Comparison of ENCODE assay signal across 8 cellular contexts in the genomic region with DNA sequence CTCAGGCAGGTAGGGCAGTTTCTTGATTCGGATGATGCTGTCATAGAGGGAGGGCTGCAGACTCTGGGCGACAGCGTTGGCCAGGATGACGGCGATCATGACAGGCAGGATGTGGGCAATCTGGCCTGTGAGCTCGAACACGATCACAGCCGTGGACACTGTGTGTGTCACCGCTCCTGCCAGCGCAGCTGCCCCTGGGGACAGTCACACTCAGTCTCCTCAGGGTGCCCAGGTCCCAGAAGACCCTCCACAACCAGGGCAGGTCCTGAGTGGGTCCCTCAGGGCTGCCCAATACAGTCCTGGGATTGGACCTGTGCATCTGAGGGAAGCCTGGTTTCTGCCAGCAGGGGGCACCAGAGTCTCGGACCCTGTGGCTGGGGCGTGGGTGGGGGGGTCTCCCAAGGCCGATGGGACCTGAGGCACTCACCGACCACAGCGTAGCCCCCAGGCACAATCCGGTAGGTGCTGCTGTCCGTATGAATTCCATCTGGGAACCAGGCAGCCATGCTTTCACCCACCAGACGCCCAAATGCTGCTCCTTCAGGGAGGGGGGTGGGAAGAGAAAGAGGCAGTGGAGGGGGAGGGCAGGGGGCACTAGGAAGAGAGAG. TPM values are rescaled to one million over a fixed set of nuclear protein-coding genes. Genes with fewer than 3 reads are reported as not detected.
DNase-seq lines count a peak whose midpoint lies in the region; ATAC-seq, FAIRE-seq and TF ChIP-seq lines count a peak whose summit lies in the region.

No MANE protein-coding gene starts in this region.

- no peak overlapping the region for H2BK120ac ChIP-seq in H1 (replicated peaks; ENCODE audit: low read depth, low read length)

- H3K9me3 ChIP-seq in H1 (ENCODE audit: insufficient read depth in 2 of 2, low read depth in 1 of 2, low read length in 1 of 2) (no peaks in the 10 kb centered on the region), transverse colon (no peaks in the 10 kb centered on the region)

- FAIRE-seq in HTR-8/SVneo (lab: Jason Lieb, UNC) (peak; percentile 9), H1 (lab: Jason Lieb, UNC) (no peak)

- H3K27ac Mint-ChIP-seq in activated CD4-positive, alpha-beta T cell treated with anti-CD3 and anti-CD28 coated beads, Interleukin-2, amount 10 ng/mL, durations not matched to agents 7 days and 5 days = peak overlapping the region; percentile 5
- peak overlapping the region in 1 of 2 donors; percentile 76 for H3K27ac Mint-ChIP-seq in natural killer cell treated with Interleukin-12 subunit alpha and Interleukin-12 subunit beta and Interleukin-15 and Interleukin-18, amount 100 ng/mL, for 72 hours

- peak; percentile 37 to 58; a peak in 3 of 4 replicates for TF ChIP-seq RAD21 in H1 (IDR thresholded peaks at IDR 0.05 in 1 of 2, conservative IDR thresholded peaks at IDR 0.05 in 1 of 2; ENCODE audit: low read depth in 2 of 2, low read length in 2 of 2)

- WGBS in H1 (ENCODE audit: extremely low coverage in 1 of 2, insufficient coverage in 1 of 2, insufficient read length in 1 of 2, insufficient replicate concordance in 2 of 2, low coverage in 1 of 2, low lambda C conversion rate in 2 of 2, missing lambda C conversion rate in 1 of 2), 2 experiments = 73% methylated on average over 15 of the region's 18 CpGs; no CpG with 5 or more reads in 1 of the 2 experiments
- WGBS in transverse colon (ENCODE audit: low coverage in 1 of 2), 2 donors = 52% methylated on average over 18 of the region's 18 CpGs; no CpG with 5 or more reads in 1 of the 2 donors

- CTCF ChIA-PET in activated CD4-positive, alpha-beta T cell treated with anti-CD3 and anti-CD28 coated beads, Interleukin-2, amount 10 ng/mL, durations not matched to agents 7 days and 5 days (lab: Charles Lee) = interaction anchor here (0.9 to 2.3 kb wide), 6 partner anchors 8 to 207 kb away, joined by 3 to 6 read pairs (median 5); a partner anchor contains a TSS
- CTCF ChIA-PET in H1 (lab: Charles Lee; ENCODE audit: partially characterized antibody) = interaction anchor here (0.7 to 6.8 kb wide), 26 partner anchors 8 to 424 kb away, joined by 3 to 49 read pairs (median 4); a partner anchor contains a TSS

- H3K4me2 ChIP-seq in H1 (ENCODE audit: insufficient read depth in 1 of 2, low read depth in 2 of 2, low read length in 2 of 2) = no peak overlapping the region

- H3K18ac ChIP-seq in H1 (ENCODE audit: extremely low read depth, low read length) = no peak overlapping the region

- no peaks in the 10 kb centered on the region for H3K27me3 ChIP-seq in H1 (replicated peaks in 1 of 4; ENCODE audit: control insufficient read depth in 3 of 4, extremely low read depth in 1 of 4, insufficient read depth in 3 of 4, low read length in 3 of 4)
- H3K27me3 ChIP-seq in transverse colon = no peaks in the 10 kb centered on the region

- TF ChIP-seq EP300 in H1 (IDR thresholded peaks at IDR 0.05; ENCODE audit: borderline replicate concordance in 1 of 2, low read depth in 2 of 2, low read length in 2 of 2) = no peak
- no peak for TF ChIP-seq EP300 in transverse colon (IDR thresholded peaks at IDR 0.05; ENCODE audit: low read depth)

- H3K36me3 ChIP-seq in H1 (ENCODE audit: control insufficient read depth in 2 of 4, insufficient read depth in 4 of 4, low read length in 3 of 4) (peaks cover 7 to 42% (median 26%) of the 10 kb centered on the region in 4 experiments; a peak in 7 of 8 replicates), transverse colon (peaks cover 0 to 7% (median 0%) of the 10 kb centered on the region in 4 donors)

- no peaks in the 10 kb centered on the region for H3K23me2 ChIP-seq in H1 (ENCODE audit: low read depth, low read length)

- peaks cover 2% of the 10 kb centered on the region for H3K4me1 Mint-ChIP-seq in activated CD4-positive, alpha-beta T cell treated with anti-CD3 and anti-CD28 coated beads, Interleukin-2, amount 10 ng/mL, durations not matched to agents 7 days and 5 days
- peaks cover 0 to 8% of the 10 kb centered on the region in 2 donors for H3K4me1 Mint-ChIP-seq in natural killer cell treated with Interleukin-12 subunit alpha and Interleukin-12 subunit beta and Interleukin-15 and Interleukin-18, amount 100 ng/mL, for 72 hours (ENCODE audit: low read depth in 2 of 2)

- H3K4ac ChIP-seq in H1 (replicated peaks; ENCODE audit: insufficient read length, low read depth, low read length) = no peak overlapping the region

- H3K79me2 ChIP-seq in H1 (ENCODE audit: control insufficient read depth in 1 of 2, insufficient read depth in 2 of 2, low read length in 2 of 2) = no peaks in the 10 kb centered on the region

- no peak overlapping the region for H3K23ac ChIP-seq in H1 (ENCODE audit: insufficient read length)

- peaks cover 4 to 11% of the 10 kb centered on the region in 2 experiments for H4K20me1 ChIP-seq in H1 (replicated peaks in 1 of 2; ENCODE audit: control insufficient read depth in 1 of 2, insufficient read depth in 2 of 2, low read length in 2 of 2)

- H3K4me3 Mint-ChIP-seq in activated CD4-positive, alpha-beta T cell treated with anti-CD3 and anti-CD28 coated beads, Interleukin-2, amount 10 ng/mL, durations not matched to agents 7 days and 5 days = no peak overlapping the region
- H3K4me3 Mint-ChIP-seq in natural killer cell treated with Interleukin-12 subunit alpha and Interleukin-12 subunit beta and Interleukin-15 and Interleukin-18, amount 100 ng/mL, for 72 hours = peak overlapping the region; percentile 38

- POLR2A ChIA-PET in activated CD4-positive, alpha-beta T cell treated with anti-CD3 and anti-CD28 coated beads, Interleukin-2, amount 10 ng/mL, durations not matched to agents 7 days and 5 days (lab: Charles Lee) = no interaction called here
- POLR2A ChIA-PET in H1 (lab: Charles Lee; ENCODE audit: partially characterized antibody) = interaction anchor here (1.0 to 3.6 kb wide), 9 partner anchors 8 to 38 kb away, joined by 3 to 23 read pairs (median 6); a partner anchor contains a TSS

- H3K9me3 Mint-ChIP-seq in activated CD4-positive, alpha-beta T cell treated with anti-CD3 and anti-CD28 coated beads, Interleukin-2, amount 10 ng/mL, durations not matched to agents 7 days and 5 days = no peaks in the 10 kb centered on the region
- no peaks in the 10 kb centered on the region for H3K9me3 Mint-ChIP-seq in natural killer cell treated with Interleukin-12 subunit alpha and Interleukin-12 subunit beta and Interleukin-15 and Interleukin-18, amount 100 ng/mL, for 72 hours

- H3K27ac ChIP-seq in H1 (ENCODE audit: low read depth, low read length) = no peak overlapping the region
- H3K27ac ChIP-seq in transverse colon = no peak overlapping the region

- no peaks in the 10 kb centered on the region for H3K79me1 ChIP-seq in H1 (ENCODE audit: low read depth, low read length)

- ATAC-seq in natural killer cell treated with Interleukin-12 subunit alpha and Interleukin-12 subunit beta and Interleukin-15 and Interleukin-18, amount 100 ng/mL, for 72 hours = peak; percentile 84 to 92
- ATAC-seq in GM21737 (IDR thresholded peaks at IDR 0.05; ENCODE audit: unreplicated experiment) = no peak

- H3K56ac ChIP-seq in H1 (replicated peaks; ENCODE audit: insufficient read length, low read depth, low read length) = no peak overlapping the region

- no peak overlapping the region for H2AFZ ChIP-seq in H1 (ENCODE audit: low read length)

- no peak overlapping the region for H4K8ac ChIP-seq in H1 (ENCODE audit: extremely low read depth, insufficient read depth, low read length)

- H3K4me3 ChIP-seq in H1 (ENCODE audit: extremely low read depth in 1 of 4, insufficient read depth in 2 of 4, low read depth in 3 of 4, low read length in 4 of 4) (no peak overlapping the region), transverse colon (no peak overlapping the region)

- H2BK12ac ChIP-seq in H1 (ENCODE audit: low read depth, low read length) = 0 out of 2 replicates have a peak overlapping the region, but pooled peaks have one; percentile 27

- intact Hi-C loops in transverse colon (cut with DNase I; ENCODE audit: low total_unique reads) = loop anchor here (10.0 kb wide), 1 partner anchor 49 kb away; no protein-coding TSS in a partner anchor

- TF ChIP-seq POLR2A in H1 (IDR thresholded peaks at IDR 0.05; ENCODE audit: control extremely low read depth in 1 of 2, low read depth in 2 of 2, low read length in 2 of 2) (no peak), transverse colon (IDR thresholded peaks at IDR 0.05) (no peak)

- H2AK5ac ChIP-seq in H1 (ENCODE audit: low read depth, low read length) = no peak overlapping the region

- peaks cover 0 to 7% (median 3%) of the 10 kb centered on the region in 4 experiments; a peak in 2 of 7 replicates for H3K4me1 ChIP-seq in H1 (replicated peaks in 1 of 4; ENCODE audit: control insufficient read depth in 3 of 4, insufficient read depth in 4 of 4, low read length in 3 of 4)
- H3K4me1 ChIP-seq in transverse colon = peaks cover 6 to 33% (median 18%) of the 10 kb centered on the region in 4 donors

- H3K36me3 Mint-ChIP-seq in activated CD4-positive, alpha-beta T cell treated with anti-CD3 and anti-CD28 coated beads, Interleukin-2, amount 10 ng/mL, durations not matched to agents 7 days and 5 days (ENCODE audit: low read depth) = no peaks in the 10 kb centered on the region
- H3K36me3 Mint-ChIP-seq in natural killer cell treated with Interleukin-12 subunit alpha and Interleukin-12 subunit beta and Interleukin-15 and Interleukin-18, amount 100 ng/mL, for 72 hours = no peaks in the 10 kb centered on the region

- no peak overlapping the region for H4K91ac ChIP-seq in H1 (replicated peaks; ENCODE audit: insufficient read length, low read length)

- DNase-seq in EH (ENCODE audit: low read depth) = peak; percentile 43
- no peak for DNase-seq in HTR-8/SVneo (ENCODE audit: insufficient read length, low spot score)
- DNase-seq in activated CD4-positive, alpha-beta T cell treated with anti-CD3 and anti-CD28 coated beads, Interleukin-2, amount 10 ng/mL, durations not matched to agents 7 days and 5 days = peak; percentile 62
- peak in 1 of 2 experiments; percentile 85 for DNase-seq in H1 (ENCODE audit: low read depth in 1 of 2, low spot score in 2 of 2)
- DNase-seq in natural killer cell treated with Interleukin-12 subunit alpha and Interleukin-12 subunit beta and Interleukin-15 and Interleukin-18, amount 100 ng/mL, for 72 hours (ENCODE audit: low spot score) = no peak
- peak; percentile 66 for DNase-seq in transverse colon
- no peak for DNase-seq in superior temporal gyrus (ENCODE audit: extremely low spot score)

- no peak overlapping the region; the same call in 1 of the 2 replicates for H2BK5ac ChIP-seq in H1 (ENCODE audit: low read depth, low read length)

- H4K5ac ChIP-seq in H1 (ENCODE audit: insufficient read length, low read depth, low read length) = no peak overlapping the region

- no peak overlapping the region for H2BK20ac ChIP-seq in H1 (ENCODE audit: low read length)

- no peak overlapping the region for H3K9ac ChIP-seq in H1 (replicated peaks in 1 of 4; ENCODE audit: extremely low read depth in 1 of 4, low read depth in 3 of 4, low read length in 3 of 4)

- in situ Hi-C loops in transverse colon (cut with MboI; ENCODE audit: low pct_ligation_motif_present in 1 of 4, low pct_unique_long_range_greater_than_20kb in 1 of 4, low sequenced_read_pairs in 3 of 4) = loop anchor here in 1 of 4 donors (25.0 kb wide), 1 partner anchor 433 kb away; no protein-coding TSS in a partner anchor

- no peaks in the 10 kb centered on the region for H3K27me3 Mint-ChIP-seq in activated CD4-positive, alpha-beta T cell treated with anti-CD3 and anti-CD28 coated beads, Interleukin-2, amount 10 ng/mL, durations not matched to agents 7 days and 5 days
- no peaks in the 10 kb centered on the region for H3K27me3 Mint-ChIP-seq in natural killer cell treated with Interleukin-12 subunit alpha and Interleukin-12 subunit beta and Interleukin-15 and Interleukin-18, amount 100 ng/mL, for 72 hours

- no peak overlapping the region for H3K14ac ChIP-seq in H1 (ENCODE audit: insufficient read length)

- H2BK15ac ChIP-seq in H1 (ENCODE audit: low read length) = no peak overlapping the region

- peak in 2 of 3 experiments; percentile 60 to 74; a peak in 3 of 4 replicates for TF ChIP-seq CTCF in H1 (IDR thresholded peaks at IDR 0.05; ENCODE audit: control extremely low read depth in 1 of 3, insufficient read depth in 1 of 3, low read depth in 1 of 3, low read length in 3 of 3)
- peak; percentile 65 to 78 (median 75) for TF ChIP-seq CTCF in transverse colon (IDR thresholded peaks at IDR 0.05)

RNA-seq across cellular contexts. Expression of a gene that starts 7.2 kb away (rescaled TPM):
- total RNA-seq in activated CD4-positive, alpha-beta T cell treated with anti-CD3 and anti-CD28 coated beads, Interleukin-2, amount 10 ng/mL, durations not matched to agents 7 days and 5 days = 1 to 10 TPM; 3.0 to 3.6 TPM
- total RNA-seq in H1 (2021; fragmentation: NEBNext Ultra II Directional; extraction: Animal tissue kit (Norgen Biotek cat#: 25700)) = 11.8 and 13.7 TPM in 2 replicates
- polyA plus RNA-seq in H1 (2011; rRNA removed) = 16.1 and 20.7 TPM in 2 replicates
- 11.9 TPM for polyA plus RNA-seq in H1 (2011; cell fraction: cytosol; rRNA removed)
- 101 TPM for polyA plus RNA-seq in H1 (2011; cell fraction: nucleus; rRNA removed)
- polyA plus RNA-seq in H1 (2012, experiment 1 of 2) = 10.2 to 14.4 TPM (median 13.8 TPM) in 4 replicates
- polyA plus RNA-seq in H1 (2012, experiment 2 of 2) = 9.8 TPM
- polyA plus RNA-seq in H1 (2013, experiment 1 of 2) = 12.1 TPM
- 9.9 TPM for polyA plus RNA-seq in H1 (2013, experiment 2 of 2)
- polyA minus RNA-seq in H1 (2011; rRNA and poly(A)+ RNA removed) = 21.6 and 30.2 TPM in 2 replicates
- polyA minus RNA-seq in H1 (2011; cell fraction: cytosol; rRNA and poly(A)+ RNA removed) = 10.0 TPM
- polyA minus RNA-seq in H1 (2011; cell fraction: nucleus; rRNA and poly(A)+ RNA removed) = 57.3 TPM
- total RNA-seq in natural killer cell treated with Interleukin-12 subunit alpha and Interleukin-12 subunit beta and Interleukin-15 and Interleukin-18, amount 100 ng/mL, for 72 hours = 10 to 100 TPM in 1 of 2 donors, 1 to 10 TPM in 1; 6.5 to 10.5 TPM
- total RNA-seq in transverse colon = 100 to 1,000 TPM in 1 of 4 donors, 10 to 100 TPM in 3; 13.7 to 246 (median 73.1) TPM

RNA-seq across cellular contexts. Expression of a gene that starts 7.3 kb away (rescaled TPM):
- total RNA-seq in activated CD4-positive, alpha-beta T cell treated with anti-CD3 and anti-CD28 coated beads, Interleukin-2, amount 10 ng/mL, durations not matched to agents 7 days and 5 days = 10 to 100 TPM; 74.4 to 79.9 TPM
- 113 and 118 TPM in 2 replicates for total RNA-seq in H1 (2021; fragmentation: NEBNext Ultra II Directional; extraction: Animal tissue kit (Norgen Biotek cat#: 25700))
- 253 and 335 TPM in 2 replicates for polyA plus RNA-seq in H1 (2011; rRNA removed)
- 372 TPM for polyA plus RNA-seq in H1 (2011; cell fraction: cytosol; rRNA removed)
- polyA plus RNA-seq in H1 (2011; cell fraction: nucleus; rRNA removed) = 132 TPM
- 156 to 183 TPM (median 164 TPM) in 4 replicates for polyA plus RNA-seq in H1 (2012, experiment 1 of 2)
- 190 TPM for polyA plus RNA-seq in H1 (2012, experiment 2 of 2)
- 109 TPM for polyA plus RNA-seq in H1 (2013, experiment 1 of 2)
- 115 TPM for polyA plus RNA-seq in H1 (2013, experiment 2 of 2)
- polyA minus RNA-seq in H1 (2011; rRNA and poly(A)+ RNA removed) = 65.8 and 81.4 TPM in 2 replicates
- polyA minus RNA-seq in H1 (2011; cell fraction: cytosol; rRNA and poly(A)+ RNA removed) = 55.6 TPM
- polyA minus RNA-seq in H1 (2011; cell fraction: nucleus; rRNA and poly(A)+ RNA removed) = 54.6 TPM
- total RNA-seq in natural killer cell treated with Interleukin-12 subunit alpha and Interleukin-12 subunit beta and Interleukin-15 and Interleukin-18, amount 100 ng/mL, for 72 hours = 100 to 1,000 TPM; 111 to 142 TPM
- 100 to 1,000 TPM in 3 of 4 donors, 10 to 100 TPM in 1; 74.4 to 206 (median 146) TPM for total RNA-seq in transverse colon

RNA-seq across cellular contexts. Expression of a gene that starts 16.8 kb away (rescaled TPM):
- total RNA-seq in activated CD4-positive, alpha-beta T cell treated with anti-CD3 and anti-CD28 coated beads, Interleukin-2, amount 10 ng/mL, durations not matched to agents 7 days and 5 days = 1 to 10 TPM; 3.6 to 4.4 TPM
- total RNA-seq in H1 (2021; fragmentation: NEBNext Ultra II Directional; extraction: Animal tissue kit (Norgen Biotek cat#: 25700)) = 15.4 and 16.0 TPM in 2 replicates
- polyA plus RNA-seq in H1 (2011; rRNA removed) = 21.9 and 35.3 TPM in 2 replicates
- polyA plus RNA-seq in H1 (2011; cell fraction: cytosol; rRNA removed) = 27.7 TPM
- 29.2 TPM for polyA plus RNA-seq in H1 (2011; cell fraction: nucleus; rRNA removed)
- polyA plus RNA-seq in H1 (2012, experiment 1 of 2) = 10.0 to 18.5 TPM (median 15.4 TPM) in 4 replicates
- 12.7 TPM for polyA plus RNA-seq in H1 (2012, experiment 2 of 2)
- polyA plus RNA-seq in H1 (2013, experiment 1 of 2) = 9.2 TPM
- 8.7 TPM for polyA plus RNA-seq in H1 (2013, experiment 2 of 2)
- polyA minus RNA-seq in H1 (2011; rRNA and poly(A)+ RNA removed) = 8.8 and 13.9 TPM in 2 replicates
- polyA minus RNA-seq in H1 (2011; cell fraction: cytosol; rRNA and poly(A)+ RNA removed) = 7.0 TPM
- polyA minus RNA-seq in H1 (2011; cell fraction: nucleus; rRNA and poly(A)+ RNA removed) = 12.1 TPM
- 1 to 10 TPM; 3.2 to 5.8 TPM for total RNA-seq in natural killer cell treated with Interleukin-12 subunit alpha and Interleukin-12 subunit beta and Interleukin-15 and Interleukin-18, amount 100 ng/mL, for 72 hours
- total RNA-seq in transverse colon = 10 to 100 TPM; 18.5 to 41.1 (median 28.8) TPM

RNA-seq across cellular contexts. Expression of a gene that starts 23.8 kb away (rescaled TPM):
- total RNA-seq in activated CD4-positive, alpha-beta T cell treated with anti-CD3 and anti-CD28 coated beads, Interleukin-2, amount 10 ng/mL, durations not matched to agents 7 days and 5 days = not detected
- total RNA-seq in H1 (2021; fragmentation: NEBNext Ultra II Directional; extraction: Animal tissue kit (Norgen Biotek cat#: 25700)) = 0.40 and 1.2 TPM in 2 replicates
- polyA plus RNA-seq in H1 (2011; rRNA removed) = 0.82 and 1.4 TPM in 2 replicates
- polyA plus RNA-seq in H1 (2011; cell fraction: cytosol; rRNA removed) = 0.56 TPM
- 0.94 TPM for polyA plus RNA-seq in H1 (2011; cell fraction: nucleus; rRNA removed)
- polyA plus RNA-seq in H1 (2012, experiment 1 of 2) = 0.68 to 1.2 TPM (median 0.87 TPM) in 4 replicates
- polyA plus RNA-seq in H1 (2012, experiment 2 of 2) = 0.66 TPM
- 0.43 TPM for polyA plus RNA-seq in H1 (2013, experiment 1 of 2)
- 0.53 TPM for polyA plus RNA-seq in H1 (2013, experiment 2 of 2)
- 0.37 and 1.0 TPM in 2 replicates for polyA minus RNA-seq in H1 (2011; rRNA and poly(A)+ RNA removed)
- 1.2 TPM for polyA minus RNA-seq in H1 (2011; cell fraction: cytosol; rRNA and poly(A)+ RNA removed)
- polyA minus RNA-seq in H1 (2011; cell fraction: nucleus; rRNA and poly(A)+ RNA removed) = 0.50 TPM
- not detected for total RNA-seq in natural killer cell treated with Interleukin-12 subunit alpha and Interleukin-12 subunit beta and Interleukin-15 and Interleukin-18, amount 100 ng/mL, for 72 hours
- not detected for total RNA-seq in transverse colon

RNA-seq across cellular contexts. Expression of a gene that starts 25.6 kb away (rescaled TPM):
- total RNA-seq in activated CD4-positive, alpha-beta T cell treated with anti-CD3 and anti-CD28 coated beads, Interleukin-2, amount 10 ng/mL, durations not matched to agents 7 days and 5 days = not detected
- total RNA-seq in H1 (2021; fragmentation: NEBNext Ultra II Directional; extraction: Animal tissue kit (Norgen Biotek cat#: 25700)) = 0.63 and 0.86 TPM in 2 replicates
- polyA plus RNA-seq in H1 (2011; rRNA removed) = 0.62 and 1.7 TPM in 2 replicates
- 1.4 TPM for polyA plus RNA-seq in H1 (2011; cell fraction: cytosol; rRNA removed)
- 10.3 TPM for polyA plus RNA-seq in H1 (2011; cell fraction: nucleus; rRNA removed)
- 0.52 to 1.4 TPM (median 0.80 TPM) in 4 replicates for polyA plus RNA-seq in H1 (2012, experiment 1 of 2)
- polyA plus RNA-seq in H1 (2012, experiment 2 of 2) = 0.98 TPM
- 0.28 TPM for polyA plus RNA-seq in H1 (2013, experiment 1 of 2)
- 0.35 TPM for polyA plus RNA-seq in H1 (2013, experiment 2 of 2)
- 0.15 and 0.22 TPM in 2 replicates for polyA minus RNA-seq in H1 (2011; rRNA and poly(A)+ RNA removed)
- polyA minus RNA-seq in H1 (2011; cell fraction: cytosol; rRNA and poly(A)+ RNA removed) = 0.37 TPM
- 2.3 TPM for polyA minus RNA-seq in H1 (2011; cell fraction: nucleus; rRNA and poly(A)+ RNA removed)
- total RNA-seq in natural killer cell treated with Interleukin-12 subunit alpha and Interleukin-12 subunit beta and Interleukin-15 and Interleukin-18, amount 100 ng/mL, for 72 hours = not detected
- 1 to 10 TPM; 1.9 to 7.0 (median 4.5) TPM for total RNA-seq in transverse colon

Comparison
In these comparisons a context has a peak if more than half of its experiments do, and no peak if none do; other contexts are left out.
1. DNase-seq: peak in EH (single experiment), activated CD4-positive, alpha-beta T cell treated with anti-CD3 and anti-CD28 coated beads, Interleukin-2, amount 10 ng/mL, durations not matched to agents 7 days and 5 days (single experiment) and transverse colon (single experiment); none in HTR-8/SVneo (single experiment), natural killer cell treated with Interleukin-12 subunit alpha and Interleukin-12 subunit beta and Interleukin-15 and Interleukin-18, amount 100 ng/mL, for 72 hours (single experiment) and superior temporal gyrus (single experiment).